Comparison of ENCODE assay signal across 9 cellular contexts in the genomic region with DNA sequence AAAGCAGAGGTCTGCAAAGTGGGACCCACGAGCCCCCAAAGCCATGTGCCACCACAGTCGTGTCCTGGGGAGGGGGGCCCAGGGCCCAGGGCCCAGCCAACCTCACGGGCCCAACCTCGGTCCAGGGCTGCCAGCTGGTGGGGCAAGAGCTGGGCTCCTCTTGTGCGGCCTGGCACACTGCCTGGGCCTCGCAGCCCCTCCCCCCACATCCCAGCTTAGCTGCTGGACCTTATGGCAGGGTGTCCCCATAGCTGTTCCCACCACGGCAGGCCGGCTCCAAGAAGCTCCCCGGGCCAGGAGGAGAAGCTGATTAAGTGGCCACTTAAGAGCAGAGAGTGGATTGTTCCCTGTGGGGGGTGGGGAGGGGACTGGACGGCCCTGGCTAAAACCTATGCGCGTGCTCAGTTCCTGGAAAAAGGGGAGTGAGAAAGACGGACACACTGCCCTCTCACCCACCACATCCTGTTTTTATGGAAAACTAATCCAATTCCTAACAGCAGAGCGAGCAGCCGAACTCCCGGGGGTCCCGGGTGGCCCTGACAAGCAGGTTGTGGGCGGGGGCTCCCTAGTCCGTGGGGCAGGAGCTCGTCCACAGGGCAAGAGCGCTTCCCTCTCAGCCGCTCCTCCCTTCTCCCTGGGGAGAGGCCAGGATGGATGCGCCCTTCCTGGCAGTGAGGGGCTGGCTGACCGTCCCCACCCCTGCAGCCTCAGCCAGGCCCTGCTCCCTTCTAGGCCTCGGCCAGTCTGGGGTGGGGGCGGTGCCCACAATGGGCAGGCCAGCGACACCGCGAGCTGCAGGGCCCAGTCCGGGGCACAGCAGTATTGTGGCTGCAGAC. TPM values are rescaled to one million over a fixed set of nuclear protein-coding genes. Genes with fewer than 3 reads are reported as not detected.
DNase-seq lines count a peak whose midpoint lies in the region; ATAC-seq and TF ChIP-seq lines count a peak whose summit lies in the region.
"Had no signal": no experiment of that assay in that cellular context is flagged by ENCODE, and none has a peak within 500 bp of the region (broad histone marks: within the 10 kb centered on the region; RNA-seq: fewer than 3 reads in every experiment).

No MANE protein-coding gene starts in this region.

- H3K27ac Mint-ChIP-seq in T-helper 2 cell treated with Interferon-gamma antibody and Interleukin-4, amounts not matched to agents 5 μg/mL and 100 μg/mL, for 36 hours: no peak overlapping the region

- H3K36me3 Mint-ChIP-seq in T-helper 2 cell treated with Interferon-gamma antibody and Interleukin-4, amounts not matched to agents 5 μg/mL and 100 μg/mL, for 36 hours (ENCODE audit: low read depth): peaks cover 11% of the 10 kb centered on the region

- no peak for TF ChIP-seq POLR2A in esophagus squamous epithelium (IDR thresholded peaks at IDR 0.05)

- H3K9me3 ChIP-seq in esophagus squamous epithelium (no peaks in the 10 kb centered on the region), osteoblast (ENCODE audit: low read depth, low read length) (no peaks in the 10 kb centered on the region)

- peaks cover 93% of the 10 kb centered on the region for H3K79me2 ChIP-seq in osteoblast (ENCODE audit: insufficient read depth, low read length)

- TF ChIP-seq CTCF in esophagus squamous epithelium (IDR thresholded peaks at IDR 0.05): no peak
- TF ChIP-seq CTCF in osteoblast (IDR thresholded peaks at IDR 0.05; ENCODE audit: extremely low read depth, low read depth, low read length): no peak
- no peak for TF ChIP-seq CTCF in brain microvascular endothelial cell (IDR thresholded peaks at IDR 0.05; ENCODE audit: low read depth, low read length, missing control alignments)

- 62 to 66% methylated on average over 4 to 5 of the region's 30 CpGs for WGBS in esophagus squamous epithelium, 2 donors

- H3K27me3 Mint-ChIP-seq in T-helper 2 cell treated with Interferon-gamma antibody and Interleukin-4, amounts not matched to agents 5 μg/mL and 100 μg/mL, for 36 hours (ENCODE audit: low read depth): no peaks in the 10 kb centered on the region

- H3K27ac ChIP-seq in esophagus squamous epithelium (peak overlapping the region; percentile 87 to 93 (median 90)), osteoblast (ENCODE audit: low read depth, low read length) (peak overlapping the region; percentile 65), brain microvascular endothelial cell (no peak overlapping the region)

- H3K4me3 Mint-ChIP-seq in T-helper 2 cell treated with Interferon-gamma antibody and Interleukin-4, amounts not matched to agents 5 μg/mL and 100 μg/mL, for 36 hours: no peak overlapping the region

- intact Hi-C loops in esophagus squamous epithelium (cut with DNase I): no loop called here

- H3K4me3 ChIP-seq in esophagus squamous epithelium (peak overlapping the region in 1 of 4 donors; percentile 37), osteoblast (ENCODE audit: insufficient read depth, low read length) (peak overlapping the region; percentile 18), brain microvascular endothelial cell (ENCODE audit: low read depth, low read length) (no peak overlapping the region)

- in situ Hi-C loops in brain microvascular endothelial cell (cut with HindIII; ENCODE audit: low pct_ligation_motif_present, low sequenced_read_pairs): loop anchor here (25.0 kb wide), 1 partner anchor 394 kb away; the partner anchor contains the start of gene CDH15

- peak overlapping the region; percentile 35 for H2AFZ ChIP-seq in osteoblast (ENCODE audit: low read length)

- peak overlapping the region; percentile 76 for H3K4me2 ChIP-seq in osteoblast (ENCODE audit: insufficient read depth, low read length)

- peaks cover 65 to 100% (median 74%) of the 10 kb centered on the region in 3 donors for H3K4me1 ChIP-seq in esophagus squamous epithelium
- H3K4me1 ChIP-seq in osteoblast (ENCODE audit: insufficient read depth, low read length): peaks cover 62% of the 10 kb centered on the region

- H3K9me3 Mint-ChIP-seq in T-helper 2 cell treated with Interferon-gamma antibody and Interleukin-4, amounts not matched to agents 5 μg/mL and 100 μg/mL, for 36 hours: no peaks in the 10 kb centered on the region

- peaks cover 6% of the 10 kb centered on the region for H3K4me1 Mint-ChIP-seq in T-helper 2 cell treated with Interferon-gamma antibody and Interleukin-4, amounts not matched to agents 5 μg/mL and 100 μg/mL, for 36 hours (ENCODE audit: low read depth)

- DNase-seq in AG20443 (ENCODE audit: low spot score) (peak; percentile 68), NCI-H524 treated with DMSO at 0.1 percent for 48 hours (lab: John Stamatoyannopoulos, UW) (peak; percentile 97), esophagus squamous epithelium (lab: John Stamatoyannopoulos, UW) (no peak), osteoblast (ENCODE audit: insufficient read length, low spot score, missing footprints) (peak; percentile 98), brain microvascular endothelial cell (no peak)
- no peak for DNase-seq in activated CD4-positive, alpha-beta T cell treated with anti-CD3 and anti-CD28 coated beads for 1 hour
- no peak for DNase-seq in T-helper 2 cell treated with Interferon-gamma antibody and Interleukin-4, amounts not matched to agents 5 μg/mL and 100 μg/mL, for 36 hours (ENCODE audit: low spot score)
- DNase-seq: DND-41 had no signal

- H4K20me1 ChIP-seq in osteoblast (ENCODE audit: insufficient read depth, low read length): peaks cover 80% of the 10 kb centered on the region

- H3K27me3 ChIP-seq in esophagus squamous epithelium (no peaks in the 10 kb centered on the region), osteoblast (ENCODE audit: insufficient read depth, low read length) (no peaks in the 10 kb centered on the region), brain microvascular endothelial cell (replicated peaks) (no peaks in the 10 kb centered on the region)

- peaks cover 0 to 26% (median 0%) of the 10 kb centered on the region in 3 donors for H3K36me3 ChIP-seq in esophagus squamous epithelium
- no peaks in the 10 kb centered on the region for H3K36me3 ChIP-seq in osteoblast (ENCODE audit: insufficient read depth, low read length)
- peaks cover 12% of the 10 kb centered on the region for H3K36me3 ChIP-seq in brain microvascular endothelial cell (replicated peaks)

- ATAC-seq in HG03432 (IDR thresholded peaks at IDR 0.05; ENCODE audit: unreplicated experiment): no peak

RNA-seq across cellular contexts. Expression of gene PIEZO1, which starts 16.8 kb away (rescaled TPM):
- total RNA-seq in esophagus squamous epithelium (100 to 1,000 TPM in 2 of 4 donors, 10 to 100 TPM in 2; 46.0 to 131 (median 103) TPM), osteoblast (187 and 207 TPM in 2 replicates)

RNA-seq across cellular contexts. Expression of gene CDT1, which starts 35.3 kb away (rescaled TPM):
- 10 to 100 TPM in 3 of 4 donors, 1 to 10 TPM in 1; 7.7 to 20.7 (median 11.2) TPM for total RNA-seq in esophagus squamous epithelium
- total RNA-seq in osteoblast: 2.9 TPM in 2 replicates

RNA-seq across cellular contexts. Expression of gene APRT, which starts 43.5 kb away (rescaled TPM):
- total RNA-seq in esophagus squamous epithelium: 100 to 1,000 TPM; 186 to 314 (median 250) TPM
- 41.8 and 53.6 TPM in 2 replicates for total RNA-seq in osteoblast

Comparison
In these comparisons a context has a peak if more than half of its experiments do, and no peak if none do; other contexts are left out.
1. DNase-seq: peak in AG20443 (single experiment), NCI-H524 treated with DMSO at 0.1 percent for 48 hours (single experiment) and osteoblast (single experiment); none in esophagus squamous epithelium (single experiment), brain microvascular endothelial cell (single experiment), activated CD4-positive, alpha-beta T cell treated with anti-CD3 and anti-CD28 coated beads for 1 hour (single experiment) and T-helper 2 cell treated with Interferon-gamma antibody and Interleukin-4, amounts not matched to agents 5 μg/mL and 100 μg/mL, for 36 hours (single experiment).